8 cellular contexts compared by ENCODE assay signal in the genomic region with DNA sequence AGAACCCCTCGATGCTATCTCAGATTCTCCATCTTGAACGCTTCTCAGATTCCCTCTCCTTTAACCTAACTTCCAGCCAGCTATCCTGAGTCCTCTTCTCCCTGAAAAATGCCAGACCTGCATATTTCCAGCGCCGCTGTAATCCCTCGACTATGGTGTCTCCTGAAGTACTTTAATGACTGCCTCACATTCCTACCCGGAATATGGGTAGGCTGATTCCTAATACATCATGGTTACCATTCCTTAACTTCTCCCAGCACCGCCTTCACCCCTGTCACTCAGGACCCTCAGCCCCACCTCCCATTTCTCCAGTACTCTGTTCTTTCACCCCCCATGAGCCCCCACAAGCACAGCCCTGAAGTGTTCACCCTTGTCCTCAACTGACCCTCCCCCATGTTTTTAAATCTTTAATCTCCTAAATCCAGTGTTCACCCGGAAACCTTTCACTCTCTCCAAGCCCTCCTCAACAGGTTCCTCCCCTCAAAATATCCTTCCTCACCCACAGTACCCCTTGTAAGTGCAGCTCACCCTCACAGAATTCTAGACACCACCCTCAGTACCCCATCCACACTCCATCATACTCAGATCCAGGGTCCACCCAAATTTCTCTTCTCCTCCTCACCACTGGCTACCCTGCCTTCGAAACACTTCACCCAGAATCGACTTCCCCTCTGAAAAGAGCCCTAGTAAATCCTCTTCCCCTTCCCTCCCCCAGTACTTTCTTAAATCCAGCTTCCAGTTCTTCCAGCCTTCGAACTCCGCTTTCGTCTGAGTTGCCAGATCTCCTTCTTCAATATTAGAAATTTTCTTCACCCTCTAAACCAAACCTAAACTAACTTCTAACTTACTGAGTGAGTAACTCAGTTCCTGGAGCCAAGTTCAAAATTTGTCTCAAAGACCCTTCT. TPM values are rescaled to one million over a fixed set of nuclear protein-coding genes. Genes with fewer than 3 reads are reported as not detected.
DNase-seq lines count a peak whose midpoint lies in the region; ATAC-seq, FAIRE-seq and TF ChIP-seq lines count a peak whose summit lies in the region.

No MANE protein-coding gene starts in this region.

- peak overlapping the region; percentile 74 for H3K4me2 ChIP-seq in HepG2 (ENCODE audit: low read depth, low read length)

- TF ChIP-seq POLR2A in HepG2 (IDR thresholded peaks at IDR 0.05; ENCODE audit: insufficient read depth in 1 of 2, low read depth in 2 of 2, low read length in 2 of 2) (no peak), transverse colon (IDR thresholded peaks at IDR 0.05) (no peak)

- intact Hi-C loops in CD4-positive, alpha-beta T cell (cut with DNase I, micrococcal nuclease) = loop anchor here (1.0 to 10.0 kb wide), 5 partner anchors 22 to 1143 kb away; partner anchors contain the start of genes BTF3L4 (in 1 of the 2), MAGOH (in 1 of the 2) and TXNDC12 (in 1 of the 2)
- intact Hi-C loops in HepG2 (cut with micrococcal nuclease; ENCODE audit: unreplicated experiment) (loop anchor here (2.0 kb wide), 1 partner anchor 23 kb away; the partner anchor contains the start of gene CZIB), transverse colon (cut with DNase I; ENCODE audit: low total_unique reads) (no loop called here)

- peaks cover 17% of the 10 kb centered on the region for H3K79me2 ChIP-seq in HepG2 (ENCODE audit: insufficient read depth, low read length)

- TF ChIP-seq EP300 in HepG2 (IDR thresholded peaks at IDR 0.05; ENCODE audit: low read depth in 2 of 2, low read length in 2 of 2) = no peak
- TF ChIP-seq EP300 in HepG2 (CRISPR knock-in tag; IDR thresholded peaks at IDR 0.05; ENCODE audit: borderline replicate concordance) = no peak
- TF ChIP-seq EP300 in transverse colon (IDR thresholded peaks at IDR 0.05; ENCODE audit: low read depth) = no peak

- H3K36me3 ChIP-seq in brain microvascular endothelial cell (replicated peaks) (peaks cover 3% of the 10 kb centered on the region), HepG2 (replicated peaks in 1 of 2; ENCODE audit: control insufficient read depth in 1 of 2, insufficient read depth in 2 of 2, low read length in 2 of 2) (peaks cover 4 to 7% of the 10 kb centered on the region in 2 experiments), transverse colon (peaks cover 0 to 15% (median 4%) of the 10 kb centered on the region in 4 donors)

- no peaks in the 10 kb centered on the region for H3K9me3 ChIP-seq in CD4-positive, alpha-beta T cell (ENCODE audit: control insufficient read depth, low read length)
- H3K9me3 ChIP-seq in HepG2 (ENCODE audit: low read length) (no peaks in the 10 kb centered on the region), transverse colon (no peaks in the 10 kb centered on the region)

- POLR2A ChIA-PET in CD4-positive, alpha-beta T cell (lab: Charles Lee) = interaction anchor here (2.6 kb wide), 1 partner anchor 23 kb away, joined by 13 read pairs; the partner anchor contains the start of gene CZIB
- POLR2A ChIA-PET in HepG2 (lab: Yijun Ruan, JAX) = interaction anchor here (2.3 kb wide), 1 partner anchor 15 kb away, joined by 6 read pairs; no protein-coding TSS in a partner anchor

- peak overlapping the region; percentile 97 for H3K27ac ChIP-seq in CD4-positive, alpha-beta T cell (ENCODE audit: low read depth, low read length)
- H3K27ac ChIP-seq in brain microvascular endothelial cell (peak overlapping the region; percentile 69), HepG2 (ENCODE audit: extremely low read length, insufficient read depth, low read length) (peak overlapping the region; percentile 87), transverse colon (peak overlapping the region; percentile 95 to 100 (median 98))

- no peak for FAIRE-seq in HepG2 (lab: Jason Lieb, UNC)

- 34% methylated on average over 13 of the region's 13 CpGs for WGBS in HepG2 (ENCODE audit: low lambda C conversion rate)
- 28 to 32% methylated on average over 11 to 13 of the region's 13 CpGs for WGBS in transverse colon (ENCODE audit: low coverage in 1 of 2), 2 donors

- H3K4me3 ChIP-seq in LNCaP clone FGC (ENCODE audit: low read depth, low read length) (peak overlapping the region; percentile 92), brain microvascular endothelial cell (ENCODE audit: low read depth, low read length) (peak overlapping the region; percentile 93), HepG2 (replicated peaks in 1 of 3; ENCODE audit: insufficient read depth in 1 of 3, low read depth in 2 of 3, low read length in 3 of 3) (peak overlapping the region; percentile 84 to 91 (median 91)), transverse colon (peak overlapping the region; percentile 85 to 99 (median 94))

- no peak for TF ChIP-seq CTCF in CD4-positive, alpha-beta T cell (IDR thresholded peaks at IDR 0.05)
- TF ChIP-seq CTCF in LNCaP clone FGC (IDR thresholded peaks at IDR 0.05; ENCODE audit: control insufficient read depth, extremely low read depth, insufficient read depth) (no peak), brain microvascular endothelial cell (IDR thresholded peaks at IDR 0.05; ENCODE audit: low read depth, low read length, missing control alignments) (no peak), HepG2 (CRISPR knock-in tag; IDR thresholded peaks at IDR 0.05) (no peak), transverse colon (IDR thresholded peaks at IDR 0.05) (no peak)

- peaks cover 42% of the 10 kb centered on the region for H3K36me3 Mint-ChIP-seq in CD4-positive, alpha-beta T cell (ENCODE audit: low read depth)

- no peaks in the 10 kb centered on the region for H3K27me3 Mint-ChIP-seq in CD4-positive, alpha-beta T cell

- H2AFZ ChIP-seq in HepG2 (ENCODE audit: low read length) = no peak overlapping the region

- TF ChIP-seq RAD21 in HepG2 (CRISPR knock-in tag; IDR thresholded peaks at IDR 0.05) = no peak

- no peaks in the 10 kb centered on the region for H4K20me1 ChIP-seq in HepG2 (ENCODE audit: insufficient read depth, low read length)

- peak overlapping the region; percentile 93 for H3K27ac Mint-ChIP-seq in CD4-positive, alpha-beta T cell

- H3K4me3 Mint-ChIP-seq in CD4-positive, alpha-beta T cell = peak overlapping the region; percentile 93

- peaks cover 31% of the 10 kb centered on the region for H3K4me1 Mint-ChIP-seq in CD4-positive, alpha-beta T cell (ENCODE audit: low read depth)

- H3K27me3 ChIP-seq in CD4-positive, alpha-beta T cell (ENCODE audit: control insufficient read depth, insufficient read depth, low read length) = no peaks in the 10 kb centered on the region
- H3K27me3 ChIP-seq in brain microvascular endothelial cell (replicated peaks) (no peaks in the 10 kb centered on the region), HepG2 (ENCODE audit: control insufficient read depth in 1 of 2, insufficient read depth in 2 of 2, low read length in 2 of 2) (no peaks in the 10 kb centered on the region; a peak in 1 of 5 replicates), transverse colon (no peaks in the 10 kb centered on the region)

- no peaks in the 10 kb centered on the region for H3K9me3 Mint-ChIP-seq in CD4-positive, alpha-beta T cell

- peaks cover 53% of the 10 kb centered on the region for H3K4me1 ChIP-seq in HepG2 (ENCODE audit: insufficient read depth, low read length)
- H3K4me1 ChIP-seq in transverse colon = peaks cover 23 to 32% (median 27%) of the 10 kb centered on the region in 4 donors

- TSS peak; percentile 61 for BruUV-seq in HepG2 (replicated peaks; lab: Mats Ljungman, UMichigan)

- no peak for ATAC-seq in CD4-positive, alpha-beta T cell (ENCODE audit: poor library complexity)
- ATAC-seq in HepG2 = 0 out of 3 replicates have a peak, but pooled peaks have one; percentile 3
- no peak for ATAC-seq in HG03378 (IDR thresholded peaks at IDR 0.05; ENCODE audit: unreplicated experiment)

- no peak for DNase-seq in CD4-positive, alpha-beta T cell
- DNase-seq in LNCaP clone FGC (ENCODE audit: low read depth) (no peak), brain microvascular endothelial cell (no peak), HepG2 (ENCODE audit: low spot score) (no peak), transverse colon (no peak), cerebellar nuclear complex (lab: John Stamatoyannopoulos, UW) (no peak), NCI-H226 (no peak)

- CTCF ChIA-PET in CD4-positive, alpha-beta T cell (lab: Charles Lee) = interaction anchor here (0.6 to 1.2 kb wide), 2 partner anchors 22 to 762 kb away, joined by 3 read pairs; partner anchors contain the start of gene CZIB
- CTCF ChIA-PET in HepG2 (lab: Yijun Ruan, JAX; ENCODE audit: low intra/inter-chr PET ratio, low total read pairs) = no interaction called here

- H3K9ac ChIP-seq in HepG2 (ENCODE audit: insufficient read depth, low read depth, low read length) = peak overlapping the region; percentile 95

- in situ Hi-C loops in brain microvascular endothelial cell (cut with HindIII; ENCODE audit: low pct_ligation_motif_present, low sequenced_read_pairs) = no loop called here
- in situ Hi-C loops in HepG2 (cut with HindIII; ENCODE audit: extremely low pct_ligation_motif_present, low pct_unique_long_range_greater_than_20kb) = no loop called here
- in situ Hi-C loops in transverse colon (cut with MboI; ENCODE audit: low pct_ligation_motif_present in 1 of 4, low pct_unique_long_range_greater_than_20kb in 1 of 4, low sequenced_read_pairs in 3 of 4) = loop anchor here in 2 of 4 donors (25.0 kb wide), 3 partner anchors 260 to 485 kb away; partner anchors contain the start of genes ECHDC2 (in 1 of the 2) and SCP2 (in 1 of the 2)

RNA-seq across cellular contexts. Expression of gene CPT2, which starts 0.9 kb away (rescaled TPM):
- total RNA-seq in CD4-positive, alpha-beta T cell = 10 to 100 TPM; 10.6 to 12.0 TPM
- 14.1 and 14.6 TPM in 2 replicates for total RNA-seq in HepG2 (2016; rRNA removed; fragmentation: Illumina TruSeq; extraction: Trizol)
- 1.1 and 1.2 TPM in 2 replicates for total RNA-seq in HepG2 (2016; cell fraction: cytosol; rRNA removed; fragmentation: Illumina TruSeq; extraction: Trizol; ENCODE audit: low read depth)
- total RNA-seq in HepG2 (2016; cell fraction: insoluble cytoplasmic fraction; rRNA removed; fragmentation: Illumina TruSeq; extraction: Trizol) = 13.1 and 14.0 TPM in 2 replicates
- 3.0 and 3.7 TPM in 2 replicates for total RNA-seq in HepG2 (2016; cell fraction: membrane; rRNA removed; fragmentation: Illumina TruSeq; extraction: Trizol)
- total RNA-seq in HepG2 (2016; cell fraction: nucleus; rRNA removed; fragmentation: Illumina TruSeq; extraction: Trizol) = 6.2 and 7.9 TPM in 2 replicates
- polyA plus RNA-seq in HepG2 (2011; rRNA removed) = 12.6 and 16.0 TPM in 2 replicates
- 12.6 and 14.8 TPM in 2 replicates for polyA plus RNA-seq in HepG2 (2011; cell fraction: cytosol; rRNA removed)
- polyA plus RNA-seq in HepG2 (2011; cell fraction: nucleus; rRNA removed) = 5.6 and 7.7 TPM in 2 replicates
- 9.1 and 13.6 TPM in 2 replicates for polyA plus RNA-seq in HepG2 (2012)
- polyA plus RNA-seq in HepG2 (2016; cell fraction: cytosol; fragmentation: Illumina TruSeq; extraction: Trizol; ENCODE audit: low read depth) = 1.0 and 1.2 TPM in 2 replicates
- 15.4 and 15.6 TPM in 2 replicates for polyA plus RNA-seq in HepG2 (2016; cell fraction: insoluble cytoplasmic fraction; fragmentation: Illumina TruSeq; extraction: Trizol; ENCODE audit: low read depth)
- polyA plus RNA-seq in HepG2 (2016; cell fraction: membrane; fragmentation: Illumina TruSeq; extraction: Trizol; ENCODE audit: low read depth) = 1.8 and 2.2 TPM in 2 replicates
- 9.0 and 10.7 TPM in 2 replicates for polyA plus RNA-seq in HepG2 (2016; cell fraction: nucleus; fragmentation: Illumina TruSeq; extraction: Trizol; ENCODE audit: insufficient read depth, low read depth)
- 13.9 and 25.3 TPM in 2 replicates for polyA minus RNA-seq in HepG2 (2011; rRNA and poly(A)+ RNA removed; ENCODE audit: low replicate concordance)
- 8.6 and 11.3 TPM in 2 replicates for polyA minus RNA-seq in HepG2 (2011; cell fraction: cytosol; rRNA and poly(A)+ RNA removed)
- 7.3 and 12.7 TPM in 2 replicates for polyA minus RNA-seq in HepG2 (2011; cell fraction: nucleus; rRNA and poly(A)+ RNA removed)
- total RNA-seq in transverse colon = 10 to 100 TPM; 27.3 to 84.8 (median 50.2) TPM

RNA-seq across cellular contexts. Expression of gene CZIB, which starts 22.9 kb away (rescaled TPM):
- 10 to 100 TPM; 28.8 to 28.9 TPM for total RNA-seq in CD4-positive, alpha-beta T cell
- total RNA-seq in HepG2 (2016; rRNA removed; fragmentation: Illumina TruSeq; extraction: Trizol) = 49.2 and 51.4 TPM in 2 replicates
- 16.0 and 17.6 TPM in 2 replicates for total RNA-seq in HepG2 (2016; cell fraction: cytosol; rRNA removed; fragmentation: Illumina TruSeq; extraction: Trizol; ENCODE audit: low read depth)
- total RNA-seq in HepG2 (2016; cell fraction: insoluble cytoplasmic fraction; rRNA removed; fragmentation: Illumina TruSeq; extraction: Trizol) = 47.8 and 54.5 TPM in 2 replicates
- 20.0 and 23.7 TPM in 2 replicates for total RNA-seq in HepG2 (2016; cell fraction: membrane; rRNA removed; fragmentation: Illumina TruSeq; extraction: Trizol)
- total RNA-seq in HepG2 (2016; cell fraction: nucleus; rRNA removed; fragmentation: Illumina TruSeq; extraction: Trizol) = 41.6 and 41.7 TPM in 2 replicates
- 64.8 and 67.0 TPM in 2 replicates for polyA plus RNA-seq in HepG2 (2011; rRNA removed)
- polyA plus RNA-seq in HepG2 (2011; cell fraction: cytosol; rRNA removed) = 40.5 and 42.1 TPM in 2 replicates
- 98.1 and 112 TPM in 2 replicates for polyA plus RNA-seq in HepG2 (2011; cell fraction: nucleus; rRNA removed)
- polyA plus RNA-seq in HepG2 (2012) = 46.9 and 52.9 TPM in 2 replicates
- 15.2 and 15.7 TPM in 2 replicates for polyA plus RNA-seq in HepG2 (2016; cell fraction: cytosol; fragmentation: Illumina TruSeq; extraction: Trizol; ENCODE audit: low read depth)
- 55.4 and 56.2 TPM in 2 replicates for polyA plus RNA-seq in HepG2 (2016; cell fraction: insoluble cytoplasmic fraction; fragmentation: Illumina TruSeq; extraction: Trizol; ENCODE audit: low read depth)
- 20.1 and 20.5 TPM in 2 replicates for polyA plus RNA-seq in HepG2 (2016; cell fraction: membrane; fragmentation: Illumina TruSeq; extraction: Trizol; ENCODE audit: low read depth)
- polyA plus RNA-seq in HepG2 (2016; cell fraction: nucleus; fragmentation: Illumina TruSeq; extraction: Trizol; ENCODE audit: insufficient read depth, low read depth) = 62.6 and 73.5 TPM in 2 replicates
- 24.9 and 31.3 TPM in 2 replicates for polyA minus RNA-seq in HepG2 (2011; rRNA and poly(A)+ RNA removed; ENCODE audit: low replicate concordance)
- 10.3 and 10.7 TPM in 2 replicates for polyA minus RNA-seq in HepG2 (2011; cell fraction: cytosol; rRNA and poly(A)+ RNA removed)
- polyA minus RNA-seq in HepG2 (2011; cell fraction: nucleus; rRNA and poly(A)+ RNA removed) = 88.7 and 93.7 TPM in 2 replicates
- total RNA-seq in transverse colon = 10 to 100 TPM; 11.2 to 61.9 (median 39.7) TPM

RNA-seq across cellular contexts. Expression of gene MAGOH, which starts 40.8 kb away (rescaled TPM):
- 10 to 100 TPM; 59.1 to 65.2 TPM for total RNA-seq in CD4-positive, alpha-beta T cell
- 87.0 and 145 TPM in 2 replicates for total RNA-seq in HepG2 (2016; rRNA removed; fragmentation: Illumina TruSeq; extraction: Trizol)
- 21.7 and 23.8 TPM in 2 replicates for total RNA-seq in HepG2 (2016; cell fraction: cytosol; rRNA removed; fragmentation: Illumina TruSeq; extraction: Trizol; ENCODE audit: low read depth)
- total RNA-seq in HepG2 (2016; cell fraction: insoluble cytoplasmic fraction; rRNA removed; fragmentation: Illumina TruSeq; extraction: Trizol) = 94.7 and 147 TPM in 2 replicates
- total RNA-seq in HepG2 (2016; cell fraction: membrane; rRNA removed; fragmentation: Illumina TruSeq; extraction: Trizol) = 19.6 and 26.4 TPM in 2 replicates
- total RNA-seq in HepG2 (2016; cell fraction: nucleus; rRNA removed; fragmentation: Illumina TruSeq; extraction: Trizol) = 32.7 and 35.6 TPM in 2 replicates
- 22.9 and 24.1 TPM in 2 replicates for polyA plus RNA-seq in HepG2 (2011; rRNA removed)
- polyA plus RNA-seq in HepG2 (2011; cell fraction: cytosol; rRNA removed) = 9.5 and 15.8 TPM in 2 replicates
- polyA plus RNA-seq in HepG2 (2011; cell fraction: nucleus; rRNA removed) = 3.3 and 4.0 TPM in 2 replicates
- 66.7 and 95.1 TPM in 2 replicates for polyA plus RNA-seq in HepG2 (2012)
- 15.7 and 17.3 TPM in 2 replicates for polyA plus RNA-seq in HepG2 (2016; cell fraction: cytosol; fragmentation: Illumina TruSeq; extraction: Trizol; ENCODE audit: low read depth)
- polyA plus RNA-seq in HepG2 (2016; cell fraction: insoluble cytoplasmic fraction; fragmentation: Illumina TruSeq; extraction: Trizol; ENCODE audit: low read depth) = 201 and 238 TPM in 2 replicates
- polyA plus RNA-seq in HepG2 (2016; cell fraction: membrane; fragmentation: Illumina TruSeq; extraction: Trizol; ENCODE audit: low read depth) = 18.7 and 19.6 TPM in 2 replicates
- 61.2 and 72.1 TPM in 2 replicates for polyA plus RNA-seq in HepG2 (2016; cell fraction: nucleus; fragmentation: Illumina TruSeq; extraction: Trizol; ENCODE audit: insufficient read depth, low read depth)
- 17.7 and 28.8 TPM in 2 replicates for polyA minus RNA-seq in HepG2 (2011; rRNA and poly(A)+ RNA removed; ENCODE audit: low replicate concordance)
- 17.8 and 19.0 TPM in 2 replicates for polyA minus RNA-seq in HepG2 (2011; cell fraction: cytosol; rRNA and poly(A)+ RNA removed)
- polyA minus RNA-seq in HepG2 (2011; cell fraction: nucleus; rRNA and poly(A)+ RNA removed) = 16.9 and 22.7 TPM in 2 replicates
- total RNA-seq in transverse colon = 10 to 100 TPM in 3 of 4 donors, 1 to 10 TPM in 1; 5.0 to 48.6 (median 23.5) TPM

RNA-seq across cellular contexts. Expression of gene SLC1A7, which starts 55.1 kb away (rescaled TPM):
- not detected for total RNA-seq in CD4-positive, alpha-beta T cell
- total RNA-seq in HepG2 (2016; rRNA removed; fragmentation: Illumina TruSeq; extraction: Trizol) = 0.04 TPM in 1 of 2 replicates, not detected in the other
- 0.10 TPM in 1 of 2 replicates, not detected in the other for total RNA-seq in HepG2 (2016; cell fraction: cytosol; rRNA removed; fragmentation: Illumina TruSeq; extraction: Trizol; ENCODE audit: low read depth)
- total RNA-seq in HepG2 (2016; cell fraction: insoluble cytoplasmic fraction; rRNA removed; fragmentation: Illumina TruSeq; extraction: Trizol) = 0.10 TPM in 1 of 2 replicates, not detected in the other
- total RNA-seq in HepG2 (2016; cell fraction: membrane; rRNA removed; fragmentation: Illumina TruSeq; extraction: Trizol) = not detected in 2 replicates
- not detected in 2 replicates for total RNA-seq in HepG2 (2016; cell fraction: nucleus; rRNA removed; fragmentation: Illumina TruSeq; extraction: Trizol)
- 2.0 and 4.8 TPM in 2 replicates for polyA plus RNA-seq in HepG2 (2011; rRNA removed)
- 1.7 and 1.9 TPM in 2 replicates for polyA plus RNA-seq in HepG2 (2011; cell fraction: cytosol; rRNA removed)
- polyA plus RNA-seq in HepG2 (2011; cell fraction: nucleus; rRNA removed) = 10.0 and 14.8 TPM in 2 replicates
- 8.9 and 11.0 TPM in 2 replicates for polyA plus RNA-seq in HepG2 (2012)
- polyA plus RNA-seq in HepG2 (2016; cell fraction: cytosol; fragmentation: Illumina TruSeq; extraction: Trizol; ENCODE audit: low read depth) = not detected in 2 replicates
- polyA plus RNA-seq in HepG2 (2016; cell fraction: insoluble cytoplasmic fraction; fragmentation: Illumina TruSeq; extraction: Trizol; ENCODE audit: low read depth) = not detected in 2 replicates
- polyA plus RNA-seq in HepG2 (2016; cell fraction: membrane; fragmentation: Illumina TruSeq; extraction: Trizol; ENCODE audit: low read depth) = 0.07 TPM in 1 of 2 replicates, not detected in the other
- not detected in 2 replicates for polyA plus RNA-seq in HepG2 (2016; cell fraction: nucleus; fragmentation: Illumina TruSeq; extraction: Trizol; ENCODE audit: insufficient read depth, low read depth)
- 2.1 TPM in 1 of 2 replicates, not detected in the other for polyA minus RNA-seq in HepG2 (2011; rRNA and poly(A)+ RNA removed; ENCODE audit: low replicate concordance)
- polyA minus RNA-seq in HepG2 (2011; cell fraction: cytosol; rRNA and poly(A)+ RNA removed) = 0.70 and 0.99 TPM in 2 replicates
- polyA minus RNA-seq in HepG2 (2011; cell fraction: nucleus; rRNA and poly(A)+ RNA removed) = 0.77 and 2.1 TPM in 2 replicates
- total RNA-seq in transverse colon = 1 to 10 TPM in 3 of 4 donors, not detected in 1; 1.1 to 1.6 (median 1.6) TPM
